In genomic region chr18:75216926-75217303, GRCh38 we compare ENCODE assay signal across 11 cellular contexts. TPM values are rescaled to one million over a fixed set of nuclear protein-coding genes. Genes with fewer than 3 reads are reported as not detected.
DNase-seq lines count a peak whose midpoint lies in the region; TF ChIP-seq lines count a peak whose summit lies in the region.
"Had no signal": no experiment of that assay in that cellular context is flagged by ENCODE, and none has a peak within 500 bp of the region (broad histone marks: within the 10 kb centered on the region; RNA-seq: fewer than 3 reads in every experiment).

No MANE protein-coding gene starts in this region.

- TF ChIP-seq POLR2A in esophagus squamous epithelium (IDR thresholded peaks at IDR 0.05) = no peak

- peaks cover 43 to 100% (median 76%) of the 10 kb centered on the region in 3 donors for H3K4me1 ChIP-seq in esophagus squamous epithelium

- 71 to 74% methylated on average over 6 of the region's 6 CpGs for WGBS in esophagus squamous epithelium, 2 donors

- H3K4me3 Mint-ChIP-seq in CD14-positive monocyte = no peak overlapping the region
- no peak overlapping the region for H3K4me3 Mint-ChIP-seq in progenitor cell of endocrine pancreas (ENCODE audit: low read depth)
- H3K4me3 Mint-ChIP-seq: WTC11 had no signal

- DNase-seq in CD14-positive monocyte (ENCODE audit: low spot score) (no peak), esophagus squamous epithelium (lab: John Stamatoyannopoulos, UW) (no peak), progenitor cell of endocrine pancreas (ENCODE audit: low spot score, unreplicated experiment) (no peak), epidermal melanocyte (ENCODE audit: insufficient read length, low spot score) (no peak), HCEC 1CT (no peak), retina (no peak), NCI-H1417 (lab: John Stamatoyannopoulos, UW) (no peak)
- DNase-seq: naive B cell, NCI-H1092 had no signal

- H3K36me3 Mint-ChIP-seq in CD14-positive monocyte (peaks cover 3 to 12% of the 10 kb centered on the region in 2 donors), progenitor cell of endocrine pancreas (ENCODE audit: insufficient read depth) (no peaks in the 10 kb centered on the region)
- H3K36me3 Mint-ChIP-seq: naive B cell, WTC11 had no signal

- H3K36me3 ChIP-seq in KOPT-K1 (ENCODE audit: insufficient read depth, low read length) = no peaks in the 10 kb centered on the region
- no peaks in the 10 kb centered on the region for H3K36me3 ChIP-seq in esophagus squamous epithelium

- TF ChIP-seq CTCF in CD14-positive monocyte (IDR thresholded peaks at IDR 0.05) (no peak), esophagus squamous epithelium (IDR thresholded peaks at IDR 0.05) (no peak), progenitor cell of endocrine pancreas (IDR thresholded peaks at IDR 0.05; ENCODE audit: unreplicated experiment) (no peak)

- H3K9me3 Mint-ChIP-seq in CD14-positive monocyte (no peaks in the 10 kb centered on the region), progenitor cell of endocrine pancreas (ENCODE audit: low read depth) (no peaks in the 10 kb centered on the region)
- H3K9me3 Mint-ChIP-seq: naive B cell, WTC11 had no signal

- H3K9me3 ChIP-seq in KOPT-K1 (ENCODE audit: insufficient read depth, low read length, poor library complexity, severe bottlenecking) = no peaks in the 10 kb centered on the region
- no peaks in the 10 kb centered on the region for H3K9me3 ChIP-seq in esophagus squamous epithelium

- H3K27me3 Mint-ChIP-seq in CD14-positive monocyte (ENCODE audit: low read depth in 3 of 3) = peaks cover 0 to 4% (median 0%) of the 10 kb centered on the region in 3 donors
- no peaks in the 10 kb centered on the region for H3K27me3 Mint-ChIP-seq in progenitor cell of endocrine pancreas
- H3K27me3 Mint-ChIP-seq: naive B cell had no signal

- intact Hi-C loops in CD14-positive monocyte (cut with micrococcal nuclease) = no loop called here
- intact Hi-C loops in esophagus squamous epithelium (cut with DNase I) = no loop called here

- no peak overlapping the region for H3K4me3 ChIP-seq in esophagus squamous epithelium

- H3K4me1 Mint-ChIP-seq in CD14-positive monocyte (peaks cover 44% of the 10 kb centered on the region), progenitor cell of endocrine pancreas (ENCODE audit: low read depth) (peaks cover 66% of the 10 kb centered on the region)

- H3K27me3 ChIP-seq in esophagus squamous epithelium = no peaks in the 10 kb centered on the region

- H3K27ac ChIP-seq in KOPT-K1 (ENCODE audit: low read depth, low read length, poor library complexity, severe bottlenecking) (peak overlapping the region; percentile 69), esophagus squamous epithelium (peak overlapping the region; percentile 32 to 99 (median 76))

- H3K27ac Mint-ChIP-seq in CD14-positive monocyte (peak overlapping the region in 6 of 7 donors; percentile 31 to 94 (median 86)), progenitor cell of endocrine pancreas (peak overlapping the region; percentile 51)

RNA-seq across cellular contexts. Expression of gene TSHZ1, which starts 6.3 kb away (rescaled TPM):
- polyA plus RNA-seq in CD14-positive monocyte = 1 to 10 TPM in 1 of 2 donors, under 1 TPM in 1; 0.76 to 1.4 TPM
- 10 to 100 TPM in 3 of 4 donors, 1 to 10 TPM in 1; 5.4 to 20.2 (median 13.7) TPM for total RNA-seq in esophagus squamous epithelium
- total RNA-seq in progenitor cell of endocrine pancreas = 16.9 and 17.1 TPM in 2 replicates

RNA-seq across cellular contexts. Expression of gene PTGR3, which starts 8.0 kb away (rescaled TPM):
- 10 to 100 TPM; 15.5 to 27.5 TPM for polyA plus RNA-seq in CD14-positive monocyte
- total RNA-seq in esophagus squamous epithelium (10 to 100 TPM; 12.2 to 25.2 (median 16.7) TPM), progenitor cell of endocrine pancreas (35.2 and 36.8 TPM in 2 replicates)
